8 cellular contexts compared by ENCODE assay signal in genomic region chr7:34928052-34928451, GRCh38.
DNase-seq lines count a peak whose midpoint lies in the region; ATAC-seq, FAIRE-seq and TF ChIP-seq lines count a peak whose summit lies in the region.

No MANE protein-coding gene starts in this region.

- no peak overlapping the region for H2AFZ ChIP-seq in HepG2 (ENCODE audit: low read length)

- no peak overlapping the region for H3K4me3 ChIP-seq in AG10803 (ENCODE audit: low read length)
- H3K4me3 ChIP-seq in RWPE2 (ENCODE audit: severe bottlenecking): no peak overlapping the region
- no peak overlapping the region for H3K4me3 ChIP-seq in HepG2 (replicated peaks in 1 of 3; ENCODE audit: insufficient read depth in 1 of 3, low read depth in 2 of 3, low read length in 3 of 3)

- H3K27me3 ChIP-seq in RWPE2 (ENCODE audit: insufficient read depth, poor library complexity, severe bottlenecking): no peaks in the 10 kb centered on the region
- no peaks in the 10 kb centered on the region for H3K27me3 ChIP-seq in HepG2 (ENCODE audit: control insufficient read depth in 1 of 2, insufficient read depth in 2 of 2, low read length in 2 of 2)

- TF ChIP-seq EP300 in HepG2 (IDR thresholded peaks at IDR 0.05; ENCODE audit: low read depth in 2 of 2, low read length in 2 of 2) (no peak), HepG2 (CRISPR knock-in tag; IDR thresholded peaks at IDR 0.05; ENCODE audit: borderline replicate concordance) (no peak)

- 0 out of 2 replicates have a peak, but pooled peaks cover 2% of the 10 kb centered on the region for H3K36me3 ChIP-seq in RWPE2 (ENCODE audit: low read depth)
- no peaks in the 10 kb centered on the region for H3K36me3 ChIP-seq in HepG2 (replicated peaks in 1 of 2; ENCODE audit: control insufficient read depth in 1 of 2, insufficient read depth in 2 of 2, low read length in 2 of 2)

- H3K27ac ChIP-seq in RWPE2 (ENCODE audit: poor library complexity, severe bottlenecking): no peak overlapping the region
- H3K27ac ChIP-seq in HepG2 (ENCODE audit: extremely low read length, insufficient read depth, low read length): no peak overlapping the region
- H3K27ac ChIP-seq in substantia nigra (ENCODE audit: low read depth, low read length, poor library complexity, severe bottlenecking): no peak overlapping the region

- TF ChIP-seq RAD21 in HepG2 (CRISPR knock-in tag; IDR thresholded peaks at IDR 0.05): no peak

- intact Hi-C loops in HepG2 (cut with micrococcal nuclease; ENCODE audit: unreplicated experiment): loop anchor here (2.0 to 5.0 kb wide), 2 partner anchors 106 to 169 kb away; no protein-coding TSS in a partner anchor

- BruUV-seq in HepG2 (replicated peaks; lab: Mats Ljungman, UMichigan): no TSS peak

- no peaks in the 10 kb centered on the region for H3K4me1 ChIP-seq in RWPE2 (ENCODE audit: insufficient read depth, poor library complexity, severe bottlenecking)
- no peaks in the 10 kb centered on the region for H3K4me1 ChIP-seq in HepG2 (ENCODE audit: insufficient read depth, low read length)

- H3K9ac ChIP-seq in HepG2 (ENCODE audit: insufficient read depth, low read depth, low read length): no peak overlapping the region

- no peaks in the 10 kb centered on the region for H3K79me2 ChIP-seq in HepG2 (ENCODE audit: insufficient read depth, low read length)

- no peak overlapping the region for H3K4me2 ChIP-seq in HepG2 (ENCODE audit: low read depth, low read length)

- POLR2A ChIA-PET in HepG2 (lab: Yijun Ruan, JAX): no interaction called here

- in situ Hi-C loops in HepG2 (cut with HindIII; ENCODE audit: extremely low pct_ligation_motif_present, low pct_unique_long_range_greater_than_20kb): no loop called here

- H3K9me3 ChIP-seq in RWPE2 (ENCODE audit: severe bottlenecking): no peaks in the 10 kb centered on the region
- H3K9me3 ChIP-seq in HepG2 (ENCODE audit: low read length): no peaks in the 10 kb centered on the region

- no peak for FAIRE-seq in HepG2 (lab: Jason Lieb, UNC)

- WGBS in HepG2 (ENCODE audit: low lambda C conversion rate): 36% methylated on average over 5 of the region's 5 CpGs

- ATAC-seq in GM18867 (IDR thresholded peaks at IDR 0.05; ENCODE audit: unreplicated experiment) (peak; percentile 88), HG03066 (IDR thresholded peaks at IDR 0.05; ENCODE audit: low read depth, unreplicated experiment) (peak; percentile 77), RWPE2 (ENCODE audit: low read depth) (peak; percentile 68), HepG2 (peak; percentile 91)

- CTCF ChIA-PET in HepG2 (lab: Yijun Ruan, JAX; ENCODE audit: low intra/inter-chr PET ratio, low total read pairs): interaction anchor here (0.7 kb wide), 1 partner anchor 104 kb away, joined by 3 read pairs; no protein-coding TSS in a partner anchor

- no peak for TF ChIP-seq POLR2A in HepG2 (IDR thresholded peaks at IDR 0.05; ENCODE audit: insufficient read depth in 1 of 2, low read depth in 2 of 2, low read length in 2 of 2)

- no peaks in the 10 kb centered on the region for H4K20me1 ChIP-seq in HepG2 (ENCODE audit: insufficient read depth, low read length)

- TF ChIP-seq CTCF in AG10803 (conservative IDR thresholded peaks at IDR 0.05; ENCODE audit: low read length) (peak; percentile 53), RWPE2 (IDR thresholded peaks at IDR 0.05; ENCODE audit: poor library complexity, severe bottlenecking) (peak; percentile 68), HepG2 (CRISPR knock-in tag; IDR thresholded peaks at IDR 0.05) (peak; percentile 67)

- DNase-seq in AG10803 (ENCODE audit: low read depth): peak; percentile 13
- no peak for DNase-seq in RWPE2 (ENCODE audit: low spot score)
- peak; percentile 5 for DNase-seq in astrocyte of the hippocampus (ENCODE audit: low read depth, low spot score)
- peak; percentile 46 for DNase-seq in HepG2 (ENCODE audit: low spot score)
- peak in 48 of 49 donors; percentile 6 to 91 (median 50) for DNase-seq in substantia nigra (lab: John Stamatoyannopoulos, UW)
- no peak for DNase-seq in NCI-H2107 treated with DMSO at 0.1 percent for 48 hours (lab: John Stamatoyannopoulos, UW; ENCODE audit: unreplicated experiment)

TF ChIP-seq in HepG2, 621 proteins besides CTCF, POLR2A, EP300 and RAD21 (continues in another document):
- TF ChIP-seq PRDM10 (CRISPR knock-in tag; IDR thresholded peaks at IDR 0.05; ENCODE audit: low read depth): no peak
- TF ChIP-seq, protein P1, sequence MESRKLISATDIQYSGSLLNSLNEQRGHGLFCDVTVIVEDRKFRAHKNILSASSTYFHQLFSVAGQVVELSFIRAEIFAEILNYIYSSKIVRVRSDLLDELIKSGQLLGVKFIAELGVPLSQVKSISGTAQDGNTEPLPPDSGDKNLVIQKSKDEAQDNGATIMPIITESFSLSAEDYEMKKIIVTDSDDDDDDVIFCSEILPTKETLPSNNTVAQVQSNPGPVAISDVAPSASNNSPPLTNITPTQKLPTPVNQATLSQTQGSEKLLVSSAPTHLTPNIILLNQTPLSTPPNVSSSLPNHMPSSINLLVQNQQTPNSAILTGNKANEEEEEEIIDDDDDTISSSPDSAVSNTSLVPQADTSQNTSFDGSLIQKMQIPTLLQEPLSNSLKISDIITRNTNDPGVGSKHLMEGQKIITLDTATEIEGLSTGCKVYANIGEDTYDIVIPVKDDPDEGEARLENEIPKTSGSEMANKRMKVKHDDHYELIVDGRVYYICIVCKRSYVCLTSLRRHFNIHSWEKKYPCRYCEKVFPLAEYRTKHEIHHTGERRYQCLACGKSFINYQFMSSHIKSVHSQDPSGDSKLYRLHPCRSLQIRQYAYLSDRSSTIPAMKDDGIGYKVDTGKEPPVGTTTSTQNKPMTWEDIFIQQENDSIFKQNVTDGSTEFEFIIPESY (CRISPR knock-in tag; IDR thresholded peaks at IDR 0.05): peak; percentile 97
- TF ChIP-seq SMC3 (IDR thresholded peaks at IDR 0.05; ENCODE audit: low read length): peak; percentile 41; the same call in 1 of the 2 replicates
- TF ChIP-seq, protein P2, sequence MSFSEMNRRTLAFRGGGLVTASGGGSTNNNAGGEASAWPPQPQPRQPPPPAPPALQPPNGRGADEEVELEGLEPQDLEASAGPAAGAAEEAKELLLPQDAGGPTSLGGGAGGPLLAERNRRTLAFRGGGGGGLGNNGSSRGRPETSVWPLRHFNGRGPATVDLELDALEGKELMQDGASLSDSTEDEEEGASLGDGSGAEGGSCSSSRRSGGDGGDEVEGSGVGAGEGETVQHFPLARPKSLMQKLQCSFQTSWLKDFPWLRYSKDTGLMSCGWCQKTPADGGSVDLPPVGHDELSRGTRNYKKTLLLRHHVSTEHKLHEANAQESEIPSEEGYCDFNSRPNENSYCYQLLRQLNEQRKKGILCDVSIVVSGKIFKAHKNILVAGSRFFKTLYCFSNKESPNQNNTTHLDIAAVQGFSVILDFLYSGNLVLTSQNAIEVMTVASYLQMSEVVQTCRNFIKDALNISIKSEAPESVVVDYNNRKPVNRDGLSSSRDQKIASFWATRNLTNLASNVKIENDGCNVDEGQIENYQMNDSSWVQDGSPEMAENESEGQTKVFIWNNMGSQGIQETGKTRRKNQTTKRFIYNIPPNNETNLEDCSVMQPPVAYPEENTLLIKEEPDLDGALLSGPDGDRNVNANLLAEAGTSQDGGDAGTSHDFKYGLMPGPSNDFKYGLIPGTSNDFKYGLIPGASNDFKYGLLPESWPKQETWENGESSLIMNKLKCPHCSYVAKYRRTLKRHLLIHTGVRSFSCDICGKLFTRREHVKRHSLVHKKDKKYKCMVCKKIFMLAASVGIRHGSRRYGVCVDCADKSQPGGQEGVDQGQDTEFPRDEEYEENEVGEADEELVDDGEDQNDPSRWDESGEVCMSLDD (CRISPR knock-in tag; IDR thresholded peaks at IDR 0.05; ENCODE audit: borderline replicate concordance): no peak
- TF ChIP-seq TBX3 (IDR thresholded peaks at IDR 0.05; ENCODE audit: borderline replicate concordance): no peak
- no peak for TF ChIP-seq ZNF431 (CRISPR knock-in tag; IDR thresholded peaks at IDR 0.05; ENCODE audit: borderline replicate concordance, low read depth)
- TF ChIP-seq SCMH1 (CRISPR knock-in tag; IDR thresholded peaks at IDR 0.05; ENCODE audit: borderline replicate concordance): no peak

Comparison
In these comparisons a context has a peak if more than half of its experiments do, and no peak if none do; other contexts are left out.
1. DNase-seq: peak in AG10803 (single experiment), astrocyte of the hippocampus (single experiment), HepG2 (single experiment) and substantia nigra (48 of 49); none in RWPE2 (single experiment) and NCI-H2107 treated with DMSO at 0.1 percent for 48 hours (single experiment).
2. Peak in every context shown above with its lines, with median percentiles within 50 percentile points of each other: CTCF ChIP-seq and ATAC-seq.